Comparison of ENCODE assay signal across 8 cellular contexts in genomic region chr7:86280150-86280549, GRCh38.
"Had no signal": no experiment of that assay in that cellular context is flagged by ENCODE, and none has a peak within 500 bp of the region (broad histone marks: within the 10 kb centered on the region; RNA-seq: fewer than 3 reads in every experiment).

No MANE protein-coding gene starts in this region.

- DNase-seq: GDM1, GF-D8 had no signal

- ATAC-seq: GM12878 had no signal

- FAIRE-seq: G401.6, GM12878, GM12891, GM12892, GM18507, GM19239 had no signal

- H3K4me3 ChIP-seq: GM12878 had no signal
